1 cellular context compared by ENCODE assay signal in the genomic region with DNA sequence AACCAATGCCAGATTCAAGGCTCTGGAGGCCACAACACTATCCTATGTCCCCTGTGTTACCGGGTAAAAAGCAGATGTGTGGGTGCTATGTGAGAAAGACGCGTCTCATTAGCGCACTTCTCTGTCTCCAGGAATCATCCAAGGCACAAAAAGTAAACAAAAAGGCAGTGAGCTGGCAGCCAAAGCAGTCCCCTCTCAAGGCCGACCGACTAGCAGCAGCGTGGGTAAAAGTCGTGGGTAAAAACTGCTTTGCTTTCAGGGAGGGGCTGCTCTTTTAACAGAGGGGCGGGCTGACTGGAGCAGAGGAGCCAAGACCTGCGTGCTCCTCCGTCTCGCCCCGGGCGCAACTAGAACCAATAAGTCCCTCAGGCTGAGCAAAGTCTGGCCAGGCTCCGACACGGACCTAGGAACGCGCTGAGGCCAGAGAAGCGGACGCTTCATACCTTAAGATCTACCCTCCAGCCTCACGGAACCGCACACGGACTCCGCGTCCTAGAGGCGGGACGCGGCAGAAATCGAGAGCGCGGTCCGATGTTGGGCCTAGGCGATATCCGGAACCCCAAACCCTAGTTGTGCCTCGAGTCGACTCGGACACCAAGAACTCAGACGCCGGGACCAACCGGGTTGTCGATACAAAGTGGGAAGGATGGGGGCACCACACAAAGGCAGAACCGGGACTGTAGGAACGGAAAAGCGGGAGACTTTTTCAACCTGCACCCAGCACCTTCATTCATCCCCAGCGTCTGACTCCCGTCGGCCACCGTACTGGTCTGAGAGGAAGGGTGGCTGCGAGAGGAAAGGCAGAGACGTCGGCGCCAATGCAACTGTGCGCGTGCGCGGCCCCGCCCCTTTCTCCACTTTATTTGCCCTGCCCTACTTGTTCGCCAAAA.
TF ChIP-seq lines count a peak whose summit lies in the region.

A gene with protein sequence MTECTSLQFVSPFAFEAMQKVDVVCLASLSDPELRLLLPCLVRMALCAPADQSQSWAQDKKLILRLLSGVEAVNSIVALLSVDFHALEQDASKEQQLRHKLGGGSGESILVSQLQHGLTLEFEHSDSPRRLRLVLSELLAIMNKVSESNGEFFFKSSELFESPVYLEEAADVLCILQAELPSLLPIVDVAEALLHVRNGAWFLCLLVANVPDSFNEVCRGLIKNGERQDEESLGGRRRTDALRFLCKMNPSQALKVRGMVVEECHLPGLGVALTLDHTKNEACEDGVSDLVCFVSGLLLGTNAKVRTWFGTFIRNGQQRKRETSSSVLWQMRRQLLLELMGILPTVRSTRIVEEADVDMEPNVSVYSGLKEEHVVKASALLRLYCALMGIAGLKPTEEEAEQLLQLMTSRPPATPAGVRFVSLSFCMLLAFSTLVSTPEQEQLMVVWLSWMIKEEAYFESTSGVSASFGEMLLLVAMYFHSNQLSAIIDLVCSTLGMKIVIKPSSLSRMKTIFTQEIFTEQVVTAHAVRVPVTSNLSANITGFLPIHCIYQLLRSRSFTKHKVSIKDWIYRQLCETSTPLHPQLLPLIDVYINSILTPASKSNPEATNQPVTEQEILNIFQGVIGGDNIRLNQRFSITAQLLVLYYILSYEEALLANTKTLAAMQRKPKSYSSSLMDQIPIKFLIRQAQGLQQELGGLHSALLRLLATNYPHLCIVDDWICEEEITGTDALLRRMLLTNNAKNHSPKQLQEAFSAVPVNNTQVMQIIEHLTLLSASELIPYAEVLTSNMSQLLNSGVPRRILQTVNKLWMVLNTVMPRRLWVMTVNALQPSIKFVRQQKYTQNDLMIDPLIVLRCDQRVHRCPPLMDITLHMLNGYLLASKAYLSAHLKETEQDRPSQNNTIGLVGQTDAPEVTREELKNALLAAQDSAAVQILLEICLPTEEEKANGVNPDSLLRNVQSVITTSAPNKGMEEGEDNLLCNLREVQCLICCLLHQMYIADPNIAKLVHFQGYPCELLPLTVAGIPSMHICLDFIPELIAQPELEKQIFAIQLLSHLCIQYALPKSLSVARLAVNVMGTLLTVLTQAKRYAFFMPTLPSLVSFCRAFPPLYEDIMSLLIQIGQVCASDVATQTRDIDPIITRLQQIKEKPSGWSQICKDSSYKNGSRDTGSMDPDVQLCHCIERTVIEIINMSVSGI (minus strand): TSS at position 772 of the 890 bp plus-strand sequence. CDS start 1,338 bp downstream, outside the sequence.

TF ChIP-seq in HepG2, 621 proteins besides CTCF, POLR2A, EP300 and RAD21 (continued from another document and continues in another):
- TF ChIP-seq, protein P1, sequence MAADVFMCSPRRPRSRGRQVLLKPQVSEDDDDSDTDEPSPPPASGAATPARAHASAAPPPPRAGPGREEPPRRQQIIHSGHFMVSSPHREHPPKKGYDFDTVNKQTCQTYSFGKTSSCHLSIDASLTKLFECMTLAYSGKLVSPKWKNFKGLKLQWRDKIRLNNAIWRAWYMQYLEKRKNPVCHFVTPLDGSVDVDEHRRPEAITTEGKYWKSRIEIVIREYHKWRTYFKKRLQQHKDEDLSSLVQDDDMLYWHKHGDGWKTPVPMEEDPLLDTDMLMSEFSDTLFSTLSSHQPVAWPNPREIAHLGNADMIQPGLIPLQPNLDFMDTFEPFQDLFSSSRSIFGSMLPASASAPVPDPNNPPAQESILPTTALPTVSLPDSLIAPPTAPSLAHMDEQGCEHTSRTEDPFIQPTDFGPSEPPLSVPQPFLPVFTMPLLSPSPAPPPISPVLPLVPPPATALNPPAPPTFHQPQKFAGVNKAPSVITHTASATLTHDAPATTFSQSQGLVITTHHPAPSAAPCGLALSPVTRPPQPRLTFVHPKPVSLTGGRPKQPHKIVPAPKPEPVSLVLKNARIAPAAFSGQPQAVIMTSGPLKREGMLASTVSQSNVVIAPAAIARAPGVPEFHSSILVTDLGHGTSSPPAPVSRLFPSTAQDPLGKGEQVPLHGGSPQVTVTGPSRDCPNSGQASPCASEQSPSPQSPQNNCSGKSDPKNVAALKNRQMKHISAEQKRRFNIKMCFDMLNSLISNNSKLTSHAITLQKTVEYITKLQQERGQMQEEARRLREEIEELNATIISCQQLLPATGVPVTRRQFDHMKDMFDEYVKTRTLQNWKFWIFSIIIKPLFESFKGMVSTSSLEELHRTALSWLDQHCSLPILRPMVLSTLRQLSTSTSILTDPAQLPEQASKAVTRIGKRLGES (CRISPR knock-in tag; IDR thresholded peaks at IDR 0.05; ENCODE audit: borderline replicate concordance) = peak; percentile 56; the same call in 1 of the 2 replicates
- TF ChIP-seq KDM5B (CRISPR knock-in tag; IDR thresholded peaks at IDR 0.05; ENCODE audit: borderline replicate concordance) (peak; percentile 96), FOXK2 (IDR thresholded peaks at IDR 0.05) (no peak), NAIF1 (CRISPR knock-in tag; IDR thresholded peaks at IDR 0.05; ENCODE audit: borderline replicate concordance) (no peak; the same call in 1 of the 2 replicates), ERF (CRISPR knock-in tag; IDR thresholded peaks at IDR 0.05) (peak; percentile 90), HOXA9 (CRISPR knock-in tag; IDR thresholded peaks at IDR 0.05; ENCODE audit: borderline replicate concordance) (no peak), GTF2F1 (IDR thresholded peaks at IDR 0.05; ENCODE audit: low read length) (0 out of 2 replicates have a peak, but pooled peaks have one; percentile 56), ZNF331 (CRISPR knock-in tag; IDR thresholded peaks at IDR 0.05) (peak; percentile 43; the same call in 1 of the 2 replicates), ZFX (CRISPR knock-in tag; IDR thresholded peaks at IDR 0.05; ENCODE audit: low read depth) (peak; percentile 100), KLF6 (CRISPR knock-in tag; IDR thresholded peaks at IDR 0.05) (peak; percentile 84; the same call in 1 of the 2 replicates), ZNF543 (CRISPR knock-in tag; IDR thresholded peaks at IDR 0.05) (peak; percentile 98), MED13 (CRISPR knock-in tag; IDR thresholded peaks at IDR 0.05) (no peak), MZF1 (CRISPR knock-in tag; IDR thresholded peaks at IDR 0.05; ENCODE audit: borderline replicate concordance) (no peak; the same call in 1 of the 2 replicates), SNAI1 (CRISPR knock-in tag; IDR thresholded peaks at IDR 0.05; ENCODE audit: borderline replicate concordance) (peak; percentile 77), LCORL (IDR thresholded peaks at IDR 0.05) (no peak), LCORL (CRISPR knock-in tag; IDR thresholded peaks at IDR 0.05) (no peak), HDAC6 (IDR thresholded peaks at IDR 0.05; ENCODE audit: low read depth, low read length) (no peak), TBX3 (IDR thresholded peaks at IDR 0.05; ENCODE audit: borderline replicate concordance) (peak; percentile 69), FOSL2 (CRISPR knock-in tag; IDR thresholded peaks at IDR 0.05) (peak; percentile 23; the same call in 1 of the 2 replicates), AGO1 (IDR thresholded peaks at IDR 0.05; ENCODE audit: low read depth, low read length, poor library complexity, severe bottlenecking) (peak; percentile 74), SNRNP70 (IDR thresholded peaks at IDR 0.05; ENCODE audit: low read depth, low read length) (no peak), ZNF563 (CRISPR knock-in tag; IDR thresholded peaks at IDR 0.05) (peak; percentile 94), SALL2 (CRISPR knock-in tag; IDR thresholded peaks at IDR 0.05) (peak; percentile 90)
- TF ChIP-seq, protein P2, sequence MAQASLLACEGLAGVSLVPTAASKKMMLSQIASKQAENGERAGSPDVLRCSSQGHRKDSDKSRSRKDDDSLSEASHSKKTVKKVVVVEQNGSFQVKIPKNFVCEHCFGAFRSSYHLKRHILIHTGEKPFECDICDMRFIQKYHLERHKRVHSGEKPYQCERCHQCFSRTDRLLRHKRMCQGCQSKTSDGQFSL (CRISPR knock-in tag; IDR thresholded peaks at IDR 0.05) = no peak
- TF ChIP-seq, protein P3, sequence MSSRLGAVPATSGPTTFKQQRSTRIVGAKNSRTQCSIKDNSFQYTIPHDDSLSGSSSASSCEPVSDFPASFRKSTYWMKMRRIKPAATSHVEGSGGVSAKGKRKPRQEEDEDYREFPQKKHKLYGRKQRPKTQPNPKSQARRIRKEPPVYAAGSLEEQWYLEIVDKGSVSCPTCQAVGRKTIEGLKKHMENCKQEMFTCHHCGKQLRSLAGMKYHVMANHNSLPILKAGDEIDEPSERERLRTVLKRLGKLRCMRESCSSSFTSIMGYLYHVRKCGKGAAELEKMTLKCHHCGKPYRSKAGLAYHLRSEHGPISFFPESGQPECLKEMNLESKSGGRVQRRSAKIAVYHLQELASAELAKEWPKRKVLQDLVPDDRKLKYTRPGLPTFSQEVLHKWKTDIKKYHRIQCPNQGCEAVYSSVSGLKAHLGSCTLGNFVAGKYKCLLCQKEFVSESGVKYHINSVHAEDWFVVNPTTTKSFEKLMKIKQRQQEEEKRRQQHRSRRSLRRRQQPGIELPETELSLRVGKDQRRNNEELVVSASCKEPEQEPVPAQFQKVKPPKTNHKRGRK (CRISPR knock-in tag; IDR thresholded peaks at IDR 0.05) = no peak
- TF ChIP-seq, protein P4, sequence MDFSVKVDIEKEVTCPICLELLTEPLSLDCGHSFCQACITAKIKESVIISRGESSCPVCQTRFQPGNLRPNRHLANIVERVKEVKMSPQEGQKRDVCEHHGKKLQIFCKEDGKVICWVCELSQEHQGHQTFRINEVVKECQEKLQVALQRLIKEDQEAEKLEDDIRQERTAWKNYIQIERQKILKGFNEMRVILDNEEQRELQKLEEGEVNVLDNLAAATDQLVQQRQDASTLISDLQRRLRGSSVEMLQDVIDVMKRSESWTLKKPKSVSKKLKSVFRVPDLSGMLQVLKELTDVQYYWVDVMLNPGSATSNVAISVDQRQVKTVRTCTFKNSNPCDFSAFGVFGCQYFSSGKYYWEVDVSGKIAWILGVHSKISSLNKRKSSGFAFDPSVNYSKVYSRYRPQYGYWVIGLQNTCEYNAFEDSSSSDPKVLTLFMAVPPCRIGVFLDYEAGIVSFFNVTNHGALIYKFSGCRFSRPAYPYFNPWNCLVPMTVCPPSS (IDR thresholded peaks at IDR 0.05) = no peak
- TF ChIP-seq, protein P5, sequence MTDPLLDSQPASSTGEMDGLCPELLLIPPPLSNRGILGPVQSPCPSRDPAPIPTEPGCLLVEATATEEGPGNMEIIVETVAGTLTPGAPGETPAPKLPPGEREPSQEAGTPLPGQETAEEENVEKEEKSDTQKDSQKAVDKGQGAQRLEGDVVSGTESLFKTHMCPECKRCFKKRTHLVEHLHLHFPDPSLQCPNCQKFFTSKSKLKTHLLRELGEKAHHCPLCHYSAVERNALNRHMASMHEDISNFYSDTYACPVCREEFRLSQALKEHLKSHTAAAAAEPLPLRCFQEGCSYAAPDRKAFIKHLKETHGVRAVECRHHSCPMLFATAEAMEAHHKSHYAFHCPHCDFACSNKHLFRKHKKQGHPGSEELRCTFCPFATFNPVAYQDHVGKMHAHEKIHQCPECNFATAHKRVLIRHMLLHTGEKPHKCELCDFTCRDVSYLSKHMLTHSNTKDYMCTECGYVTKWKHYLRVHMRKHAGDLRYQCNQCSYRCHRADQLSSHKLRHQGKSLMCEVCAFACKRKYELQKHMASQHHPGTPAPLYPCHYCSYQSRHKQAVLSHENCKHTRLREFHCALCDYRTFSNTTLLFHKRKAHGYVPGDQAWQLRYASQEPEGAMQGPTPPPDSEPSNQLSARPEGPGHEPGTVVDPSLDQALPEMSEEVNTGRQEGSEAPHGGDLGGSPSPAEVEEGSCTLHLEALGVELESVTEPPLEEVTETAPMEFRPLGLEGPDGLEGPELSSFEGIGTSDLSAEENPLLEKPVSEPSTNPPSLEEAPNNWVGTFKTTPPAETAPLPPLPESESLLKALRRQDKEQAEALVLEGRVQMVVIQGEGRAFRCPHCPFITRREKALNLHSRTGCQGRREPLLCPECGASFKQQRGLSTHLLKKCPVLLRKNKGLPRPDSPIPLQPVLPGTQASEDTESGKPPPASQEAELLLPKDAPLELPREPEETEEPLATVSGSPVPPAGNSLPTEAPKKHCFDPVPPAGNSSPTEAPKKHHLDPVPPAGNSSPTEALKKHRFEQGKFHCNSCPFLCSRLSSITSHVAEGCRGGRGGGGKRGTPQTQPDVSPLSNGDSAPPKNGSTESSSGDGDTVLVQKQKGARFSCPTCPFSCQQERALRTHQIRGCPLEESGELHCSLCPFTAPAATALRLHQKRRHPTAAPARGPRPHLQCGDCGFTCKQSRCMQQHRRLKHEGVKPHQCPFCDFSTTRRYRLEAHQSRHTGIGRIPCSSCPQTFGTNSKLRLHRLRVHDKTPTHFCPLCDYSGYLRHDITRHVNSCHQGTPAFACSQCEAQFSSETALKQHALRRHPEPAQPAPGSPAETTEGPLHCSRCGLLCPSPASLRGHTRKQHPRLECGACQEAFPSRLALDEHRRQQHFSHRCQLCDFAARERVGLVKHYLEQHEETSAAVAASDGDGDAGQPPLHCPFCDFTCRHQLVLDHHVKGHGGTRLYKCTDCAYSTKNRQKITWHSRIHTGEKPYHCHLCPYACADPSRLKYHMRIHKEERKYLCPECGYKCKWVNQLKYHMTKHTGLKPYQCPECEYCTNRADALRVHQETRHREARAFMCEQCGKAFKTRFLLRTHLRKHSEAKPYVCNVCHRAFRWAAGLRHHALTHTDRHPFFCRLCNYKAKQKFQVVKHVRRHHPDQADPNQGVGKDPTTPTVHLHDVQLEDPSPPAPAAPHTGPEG (CRISPR knock-in tag; IDR thresholded peaks at IDR 0.05) = peak; percentile 87
- TF ChIP-seq, protein P6, sequence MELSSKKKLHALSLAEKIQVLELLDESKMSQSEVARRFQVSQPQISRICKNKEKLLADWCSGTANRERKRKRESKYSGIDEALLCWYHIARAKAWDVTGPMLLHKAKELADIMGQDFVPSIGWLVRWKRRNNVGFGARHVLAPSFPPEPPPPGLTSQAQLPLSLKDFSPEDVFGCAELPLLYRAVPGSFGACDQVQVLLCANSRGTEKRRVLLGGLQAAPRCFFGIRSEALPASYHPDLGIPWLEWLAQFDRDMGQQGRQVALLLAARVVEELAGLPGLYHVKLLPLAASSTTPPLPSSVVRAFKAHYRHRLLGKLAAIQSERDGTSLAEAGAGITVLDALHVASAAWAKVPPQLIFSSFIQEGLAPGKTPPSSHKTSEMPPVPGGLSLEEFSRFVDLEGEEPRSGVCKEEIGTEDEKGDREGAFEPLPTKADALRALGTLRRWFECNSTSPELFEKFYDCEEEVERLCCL (CRISPR knock-in tag; IDR thresholded peaks at IDR 0.05; ENCODE audit: borderline replicate concordance) = no peak
- TF ChIP-seq, protein P7, sequence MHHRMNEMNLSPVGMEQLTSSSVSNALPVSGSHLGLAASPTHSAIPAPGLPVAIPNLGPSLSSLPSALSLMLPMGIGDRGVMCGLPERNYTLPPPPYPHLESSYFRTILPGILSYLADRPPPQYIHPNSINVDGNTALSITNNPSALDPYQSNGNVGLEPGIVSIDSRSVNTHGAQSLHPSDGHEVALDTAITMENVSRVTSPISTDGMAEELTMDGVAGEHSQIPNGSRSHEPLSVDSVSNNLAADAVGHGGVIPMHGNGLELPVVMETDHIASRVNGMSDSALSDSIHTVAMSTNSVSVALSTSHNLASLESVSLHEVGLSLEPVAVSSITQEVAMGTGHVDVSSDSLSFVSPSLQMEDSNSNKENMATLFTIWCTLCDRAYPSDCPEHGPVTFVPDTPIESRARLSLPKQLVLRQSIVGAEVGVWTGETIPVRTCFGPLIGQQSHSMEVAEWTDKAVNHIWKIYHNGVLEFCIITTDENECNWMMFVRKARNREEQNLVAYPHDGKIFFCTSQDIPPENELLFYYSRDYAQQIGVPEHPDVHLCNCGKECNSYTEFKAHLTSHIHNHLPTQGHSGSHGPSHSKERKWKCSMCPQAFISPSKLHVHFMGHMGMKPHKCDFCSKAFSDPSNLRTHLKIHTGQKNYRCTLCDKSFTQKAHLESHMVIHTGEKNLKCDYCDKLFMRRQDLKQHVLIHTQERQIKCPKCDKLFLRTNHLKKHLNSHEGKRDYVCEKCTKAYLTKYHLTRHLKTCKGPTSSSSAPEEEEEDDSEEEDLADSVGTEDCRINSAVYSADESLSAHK (CRISPR knock-in tag; IDR thresholded peaks at IDR 0.05; ENCODE audit: borderline replicate concordance) = peak; percentile 58
- TF ChIP-seq, protein P8, sequence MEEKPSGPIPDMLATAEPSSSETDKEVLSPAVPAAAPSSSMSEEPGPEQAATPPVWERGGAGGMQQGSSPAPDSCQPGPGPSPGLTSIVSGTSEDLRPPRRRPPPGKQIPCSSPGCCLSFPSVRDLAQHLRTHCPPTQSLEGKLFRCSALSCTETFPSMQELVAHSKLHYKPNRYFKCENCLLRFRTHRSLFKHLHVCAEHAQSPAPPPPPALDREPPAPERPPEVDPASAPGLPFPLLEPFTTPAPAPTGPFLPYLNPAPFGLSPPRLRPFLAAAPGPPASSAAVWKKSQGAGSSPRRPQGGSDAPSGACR (CRISPR knock-in tag; IDR thresholded peaks at IDR 0.05) = no peak
